Comparison of ENCODE assay signal across 1 cellular context in genomic region chr22:20178075-20178921, GRCh38.
TF ChIP-seq lines count a peak whose summit lies in the region.

No MANE protein-coding gene starts in this region.

TF ChIP-seq in H1, 55 proteins besides CTCF, POLR2A, EP300 and RAD21:
- TF ChIP-seq ATF3 (IDR thresholded peaks at IDR 0.05; ENCODE audit: insufficient read depth, low read depth, low read length) (no peak), ATF2 (IDR thresholded peaks at IDR 0.05; ENCODE audit: low read length) (no peak), TEAD4 (IDR thresholded peaks at IDR 0.05; ENCODE audit: low read depth, low read length) (no peak), SP2 (IDR thresholded peaks at IDR 0.05; ENCODE audit: low read length) (no peak), HDAC2 (IDR thresholded peaks at IDR 0.05; ENCODE audit: borderline replicate concordance in 1 of 2, low read depth in 2 of 2, low read length in 2 of 2) (no peak)
